1 cellular context compared by ENCODE assay signal in genomic region chr7:4744391-4745264, GRCh38.
TF ChIP-seq lines count a peak whose summit lies in the region.

No MANE protein-coding gene starts in this region.

TF ChIP-seq in K562, 482 proteins besides CTCF, POLR2A, EP300 and RAD21 (continued from another document and continues in another):
- no peak for TF ChIP-seq SFPQ (IDR thresholded peaks at IDR 0.05; ENCODE audit: low read depth, low read length)
- 0 out of 2 replicates have a peak, but pooled peaks have one; percentile 15 for TF ChIP-seq PKNOX1 (IDR thresholded peaks at IDR 0.05)
- no peak for TF ChIP-seq ILK (tag; IDR thresholded peaks at IDR 0.05; ENCODE audit: borderline replicate concordance, low read depth)
- peak; percentile 40; the same call in 1 of the 2 replicates for TF ChIP-seq L3MBTL2 (IDR thresholded peaks at IDR 0.05)
- no peak for TF ChIP-seq TSHZ1 (CRISPR knock-in tag; IDR thresholded peaks at IDR 0.05)
- TF ChIP-seq RNF2 (IDR thresholded peaks at IDR 0.05), result peak; percentile 57; the same call in 1 of the 2 replicates
- TF ChIP-seq ZBTB7A (IDR thresholded peaks at IDR 0.05; ENCODE audit: borderline replicate concordance, control insufficient read depth, low read depth, low read length), result no peak
- no peak for TF ChIP-seq ZNF354B (CRISPR knock-in tag; IDR thresholded peaks at IDR 0.05)
- no peak for TF ChIP-seq ARID2 (IDR thresholded peaks at IDR 0.05)
- TF ChIP-seq KLF10 (CRISPR knock-in tag; IDR thresholded peaks at IDR 0.05), result no peak
- TF ChIP-seq SMAD1 (IDR thresholded peaks at IDR 0.05; ENCODE audit: low read depth, low read length, partially characterized antibody), result no peak
- no peak for TF ChIP-seq REST (CRISPR knock-in tag; IDR thresholded peaks at IDR 0.05; ENCODE audit: low read depth)
- TF ChIP-seq ZNF197 (CRISPR knock-in tag; IDR thresholded peaks at IDR 0.05; ENCODE audit: low read depth), result no peak
- no peak for TF ChIP-seq SREBF2 (CRISPR knock-in tag; IDR thresholded peaks at IDR 0.05)
- TF ChIP-seq DNMT1 (IDR thresholded peaks at IDR 0.05), result no peak
- TF ChIP-seq ERF (CRISPR knock-in tag; IDR thresholded peaks at IDR 0.05), result no peak
- no peak for TF ChIP-seq SNRNP70 (optimal IDR thresholded peaks at IDR 0.05; ENCODE audit: low read depth, low read length)
- no peak for TF ChIP-seq SMAD3 (CRISPR knock-in tag; conservative IDR thresholded peaks at IDR 0.05)
- no peak for TF ChIP-seq MAFF (IDR thresholded peaks at IDR 0.05; ENCODE audit: low read length)
- no peak for TF ChIP-seq ETV5 (CRISPR knock-in tag; IDR thresholded peaks at IDR 0.05; ENCODE audit: low read depth)
- no peak for TF ChIP-seq AFF4 (CRISPR knock-in tag; IDR thresholded peaks at IDR 0.05)
- TF ChIP-seq DDX20 (tag; IDR thresholded peaks at IDR 0.05; ENCODE audit: low read depth), result no peak
- TF ChIP-seq ZNF609 (CRISPR knock-in tag; IDR thresholded peaks at IDR 0.05; ENCODE audit: borderline replicate concordance), result no peak
- no peak for TF ChIP-seq FOS (IDR thresholded peaks at IDR 0.05; ENCODE audit: extremely low read depth, insufficient read length)
- TF ChIP-seq ESRRA (IDR thresholded peaks at IDR 0.05; ENCODE audit: borderline replicate concordance, low read depth), result peak; percentile 43; the same call in 1 of the 2 replicates
- no peak for TF ChIP-seq KAT8 (IDR thresholded peaks at IDR 0.05; ENCODE audit: low read depth)
- TF ChIP-seq USF2 (CRISPR knock-in tag; IDR thresholded peaks at IDR 0.05), result no peak
- TF ChIP-seq MAZ (CRISPR knock-in tag; conservative IDR thresholded peaks at IDR 0.05 in 1 of 2, IDR thresholded peaks at IDR 0.05 in 1 of 2), result peak; percentile 85
- no peak for TF ChIP-seq ZC3H11A (IDR thresholded peaks at IDR 0.05; ENCODE audit: low read depth, low read length)
- TF ChIP-seq PHB2 (IDR thresholded peaks at IDR 0.05; ENCODE audit: low read depth), result no peak
- TF ChIP-seq SAP30 (IDR thresholded peaks at IDR 0.05; ENCODE audit: borderline replicate concordance, insufficient read depth, low read depth, low read length, poor library complexity, severe bottlenecking), result no peak
- no peak for TF ChIP-seq MTA2 (IDR thresholded peaks at IDR 0.05; ENCODE audit: low read depth)
- TF ChIP-seq TARDBP (IDR thresholded peaks at IDR 0.05), result no peak
